In the genomic region with DNA sequence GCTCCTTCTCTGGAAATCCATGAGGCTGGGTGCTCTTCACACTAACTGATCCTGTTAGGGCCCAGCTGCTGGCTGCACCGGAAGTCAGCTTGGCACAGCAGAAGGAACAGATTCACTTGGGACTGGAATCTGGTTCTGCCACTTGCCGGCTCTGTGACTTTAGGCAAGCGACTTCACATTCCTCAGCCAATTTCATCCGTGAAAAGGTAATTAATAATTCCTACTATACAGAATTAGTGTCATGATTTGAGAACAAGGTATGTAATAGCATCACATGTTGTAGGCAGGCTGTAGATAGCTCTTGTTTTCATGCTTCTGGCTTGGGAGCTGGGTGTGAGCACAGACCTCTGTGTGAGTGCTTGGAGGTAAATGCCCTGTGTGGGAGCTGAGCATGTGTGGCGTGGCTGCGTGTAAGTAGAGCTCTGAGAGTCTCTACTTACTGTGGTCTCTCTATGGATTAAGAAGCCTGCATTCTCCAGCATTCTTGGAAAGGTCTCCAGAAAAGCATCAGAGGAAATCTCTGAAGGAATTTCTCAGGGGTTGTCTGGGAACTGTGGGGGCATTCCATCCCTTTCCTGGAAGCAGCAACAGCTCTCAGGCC, we compare ENCODE assay signal across 12 cellular contexts. TPM values are rescaled to one million over a fixed set of nuclear protein-coding genes. Genes with fewer than 3 reads are reported as not detected.
A peak's percentile ranks its signal among the peaks of the same experiment; 100 is the strongest.
DNase-seq lines count a peak whose midpoint lies in the region; ATAC-seq and TF ChIP-seq lines count a peak whose summit lies in the region.
"Had no signal": no experiment of that assay in that cellular context is flagged by ENCODE, and none has a peak within 500 bp of the region (broad histone marks: within the 10 kb centered on the region; RNA-seq: fewer than 3 reads in every experiment).

No MANE protein-coding gene starts in this region.

- H4K20me1 ChIP-seq in GM23338 (replicated peaks; ENCODE audit: insufficient read depth), result no peaks in the 10 kb centered on the region

- H3K36me3 ChIP-seq in GM23338 (ENCODE audit: insufficient read depth) (no peaks in the 10 kb centered on the region), colonic mucosa (no peaks in the 10 kb centered on the region)

- H3K9ac ChIP-seq in colonic mucosa (ENCODE audit: low read depth in 2 of 2, low read length in 2 of 2), result no peak overlapping the region

- no peaks in the 10 kb centered on the region for H3K9me2 ChIP-seq in GM23338 (ENCODE audit: insufficient read depth)

- ATAC-seq in GM23338 (peak; percentile 34), foreskin keratinocyte (peak; percentile 22), GM21367 (IDR thresholded peaks at IDR 0.05; ENCODE audit: unreplicated experiment) (no peak)

- peak overlapping the region; percentile 99 for H2AFZ ChIP-seq in GM23338

- H3K27ac Mint-ChIP-seq in GM23338, result peak overlapping the region; percentile 29; the same call in 1 of the 2 replicates
- H3K27ac Mint-ChIP-seq: dendritic cell treated with granulocyte-macrophage colony-stimulating factor and Interleukin-4, amounts not matched to agents 40 ng/mL and 50 ng/mL, for 4 days; T-helper 1 cell treated with Interleukin-12 subunit alpha and Interleukin-12 subunit beta and Interleukin-4 antibody, amounts not matched to agents 30 μg/mL and 1 μg/mL, for 36 hours had no signal

- H3K4me3 ChIP-seq in GM23338 (no peak overlapping the region), skeletal muscle cell (ENCODE audit: low read depth, low read length) (no peak overlapping the region), colonic mucosa (no peak overlapping the region)

- H3K27me3 Mint-ChIP-seq in GM23338 (ENCODE audit: insufficient read depth, low read depth, poor library complexity), result peaks cover 16% of the 10 kb centered on the region

- no peak overlapping the region for H3K4me2 ChIP-seq in GM23338

- H3K9me3 ChIP-seq in colonic mucosa, result no peaks in the 10 kb centered on the region

- DNase-seq in GM23338 (ENCODE audit: low spot score), result peak; percentile 36
- DNase-seq in SHP77 treated with DMSO at 0.1 percent for 48 hours (lab: John Stamatoyannopoulos, UW), result peak; percentile 21
- DNase-seq in foreskin keratinocyte, result peak; percentile 12 to 33
- DNase-seq in skeletal muscle cell (ENCODE audit: low read depth), result peak; percentile 73
- DNase-seq in NCI-H2196 treated with DMSO at 0.1 percent for 48 hours (lab: John Stamatoyannopoulos, UW; ENCODE audit: unreplicated experiment), result no peak
- DNase-seq in LoVo (ENCODE audit: low spot score), result no peak
- no peak for DNase-seq in colonic mucosa
- DNase-seq: activated T-cell treated with anti-CD3 and anti-CD28 coated beads, Interleukin-2, amount 50 U/mL, for 48 hours; NCI-H446 had no signal

- intact Hi-C loops in colonic mucosa (cut with DNase I), result no loop called here

- H3K27me3 ChIP-seq in GM23338 (ENCODE audit: insufficient read depth) (no peaks in the 10 kb centered on the region), foreskin keratinocyte (no peaks in the 10 kb centered on the region), colonic mucosa (no peaks in the 10 kb centered on the region)

- TF ChIP-seq CTCF in GM23338 (conservative IDR thresholded peaks at IDR 0.05; ENCODE audit: low read depth in 2 of 2) (no peak), foreskin keratinocyte (conservative IDR thresholded peaks at IDR 0.05) (no peak), colonic mucosa (IDR thresholded peaks at IDR 0.05) (no peak)

- H3K79me2 ChIP-seq in GM23338 (replicated peaks; ENCODE audit: insufficient read depth), result no peaks in the 10 kb centered on the region

- H3K27ac ChIP-seq in GM23338 (ENCODE audit: low read depth) (0 out of 2 replicates have a peak overlapping the region, but pooled peaks have one; percentile 7), foreskin keratinocyte (peak overlapping the region; percentile 19), colonic mucosa (no peak overlapping the region)

- H3K4me1 ChIP-seq in GM23338 (ENCODE audit: insufficient read depth), result peaks cover 25% of the 10 kb centered on the region
- H3K4me1 ChIP-seq in foreskin keratinocyte, result peaks cover 19% of the 10 kb centered on the region
- no peaks in the 10 kb centered on the region for H3K4me1 ChIP-seq in colonic mucosa

- H3K4me1 Mint-ChIP-seq in GM23338, result peaks cover 47% of the 10 kb centered on the region

- peaks cover 16% of the 10 kb centered on the region; the same call in 2 of the 3 replicates for H3K36me3 Mint-ChIP-seq in GM23338 (ENCODE audit: low read depth)

- H3K4me3 Mint-ChIP-seq in GM23338, result no peak overlapping the region; the same call in 2 of the 3 replicates
- H3K4me3 Mint-ChIP-seq: dendritic cell treated with granulocyte-macrophage colony-stimulating factor and Interleukin-4, amounts not matched to agents 40 ng/mL and 50 ng/mL, for 4 days; T-helper 1 cell treated with Interleukin-12 subunit alpha and Interleukin-12 subunit beta and Interleukin-4 antibody, amounts not matched to agents 30 μg/mL and 1 μg/mL, for 36 hours had no signal

- no peaks in the 10 kb centered on the region; the same call in 1 of the 2 replicates for H3F3A ChIP-seq in GM23338 (replicated peaks; ENCODE audit: low read depth)

- H3K9me3 Mint-ChIP-seq in GM23338, result peaks cover 7% of the 10 kb centered on the region; the same call in 2 of the 3 replicates
- H3K9me3 Mint-ChIP-seq: dendritic cell treated with granulocyte-macrophage colony-stimulating factor and Interleukin-4, amounts not matched to agents 40 ng/mL and 50 ng/mL, for 4 days; T-helper 1 cell treated with Interleukin-12 subunit alpha and Interleukin-12 subunit beta and Interleukin-4 antibody, amounts not matched to agents 30 μg/mL and 1 μg/mL, for 36 hours had no signal

TF ChIP-seq in GM23338, 12 proteins besides CTCF, POLR2A, EP300 and RAD21 (continues in another document):
- TF ChIP-seq, protein P1, sequence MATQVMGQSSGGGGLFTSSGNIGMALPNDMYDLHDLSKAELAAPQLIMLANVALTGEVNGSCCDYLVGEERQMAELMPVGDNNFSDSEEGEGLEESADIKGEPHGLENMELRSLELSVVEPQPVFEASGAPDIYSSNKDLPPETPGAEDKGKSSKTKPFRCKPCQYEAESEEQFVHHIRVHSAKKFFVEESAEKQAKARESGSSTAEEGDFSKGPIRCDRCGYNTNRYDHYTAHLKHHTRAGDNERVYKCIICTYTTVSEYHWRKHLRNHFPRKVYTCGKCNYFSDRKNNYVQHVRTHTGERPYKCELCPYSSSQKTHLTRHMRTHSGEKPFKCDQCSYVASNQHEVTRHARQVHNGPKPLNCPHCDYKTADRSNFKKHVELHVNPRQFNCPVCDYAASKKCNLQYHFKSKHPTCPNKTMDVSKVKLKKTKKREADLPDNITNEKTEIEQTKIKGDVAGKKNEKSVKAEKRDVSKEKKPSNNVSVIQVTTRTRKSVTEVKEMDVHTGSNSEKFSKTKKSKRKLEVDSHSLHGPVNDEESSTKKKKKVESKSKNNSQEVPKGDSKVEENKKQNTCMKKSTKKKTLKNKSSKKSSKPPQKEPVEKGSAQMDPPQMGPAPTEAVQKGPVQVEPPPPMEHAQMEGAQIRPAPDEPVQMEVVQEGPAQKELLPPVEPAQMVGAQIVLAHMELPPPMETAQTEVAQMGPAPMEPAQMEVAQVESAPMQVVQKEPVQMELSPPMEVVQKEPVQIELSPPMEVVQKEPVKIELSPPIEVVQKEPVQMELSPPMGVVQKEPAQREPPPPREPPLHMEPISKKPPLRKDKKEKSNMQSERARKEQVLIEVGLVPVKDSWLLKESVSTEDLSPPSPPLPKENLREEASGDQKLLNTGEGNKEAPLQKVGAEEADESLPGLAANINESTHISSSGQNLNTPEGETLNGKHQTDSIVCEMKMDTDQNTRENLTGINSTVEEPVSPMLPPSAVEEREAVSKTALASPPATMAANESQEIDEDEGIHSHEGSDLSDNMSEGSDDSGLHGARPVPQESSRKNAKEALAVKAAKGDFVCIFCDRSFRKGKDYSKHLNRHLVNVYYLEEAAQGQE (IDR thresholded peaks at IDR 0.05; ENCODE audit: unreplicated experiment), result no peak
- TF ChIP-seq ZNF114 (CRISPR knock-in tag; IDR thresholded peaks at IDR 0.05) (no peak), EZH2phosphoT487 (IDR thresholded peaks at IDR 0.05; ENCODE audit: unreplicated experiment) (no peak), ZNF331 (CRISPR knock-in tag; IDR thresholded peaks at IDR 0.05; ENCODE audit: low read depth) (no peak), NANOG (IDR thresholded peaks at IDR 0.05; ENCODE audit: borderline replicate concordance) (no peak), STAT1 (IDR thresholded peaks at IDR 0.05; ENCODE audit: unreplicated experiment) (no peak), CREB1 (CRISPR knock-in tag; IDR thresholded peaks at IDR 0.05; ENCODE audit: low read depth) (no peak)

RNA-seq across cellular contexts. Expression of gene PPM1J, which starts 47.5 kb away (rescaled TPM):
- 12.7 and 22.4 TPM in 2 replicates for total RNA-seq in GM23338 (2014; rRNA removed; shearing (Covaris generic))
- 17.9 and 19.0 TPM in 2 replicates for polyA plus RNA-seq in GM23338 (2016; fragmentation: Nextera tagmentation; extraction: Ambion mirVana)
- 6.0 and 6.3 TPM in 2 replicates for total RNA-seq in foreskin keratinocyte
- polyA plus RNA-seq in foreskin keratinocyte, result 9.2 and 10.1 TPM in 2 replicates
- 1 to 10 TPM in 1 of 2 donors, under 1 TPM in 1; 0.80 to 1.0 TPM for total RNA-seq in colonic mucosa

RNA-seq across cellular contexts. Expression of gene RHOC, which starts 55.7 kb away (rescaled TPM):
- total RNA-seq in GM23338 (2014; rRNA removed; shearing (Covaris generic)), result 51.3 and 65.4 TPM in 2 replicates
- polyA plus RNA-seq in GM23338 (2016; fragmentation: Nextera tagmentation; extraction: Ambion mirVana) (73.5 and 76.7 TPM in 2 replicates), foreskin keratinocyte (728 and 811 TPM in 2 replicates)
- total RNA-seq in foreskin keratinocyte (523 and 542 TPM in 2 replicates), colonic mucosa (100 to 1,000 TPM; 327 to 451 TPM)

Comparison
In these comparisons a context has a peak if more than half of its experiments do, and no peak if none do; other contexts are left out.
1. DNase-seq: peak in GM23338 (single experiment), SHP77 treated with DMSO at 0.1 percent for 48 hours (single experiment), foreskin keratinocyte (2 of 2) and skeletal muscle cell (single experiment); none in NCI-H2196 treated with DMSO at 0.1 percent for 48 hours (single experiment), LoVo (single experiment) and colonic mucosa (single experiment).